ENCODE assay signal across 8 cellular contexts in genomic region chr11:121418625-121419114, GRCh38. TPM values are rescaled to one million over a fixed set of nuclear protein-coding genes. Genes with fewer than 3 reads are reported as not detected.
DNase-seq lines count a peak whose midpoint lies in the region; ATAC-seq and TF ChIP-seq lines count a peak whose summit lies in the region.

No MANE protein-coding gene starts in this region.

- H3K4me3 Mint-ChIP-seq in T-helper 17 cell: peak overlapping the region; percentile 25
- peak overlapping the region in 1 of 2 donors; percentile 15 for H3K4me3 Mint-ChIP-seq in effector memory CD8-positive, alpha-beta T cell

- H3K9me3 Mint-ChIP-seq in effector memory CD8-positive, alpha-beta T cell: no peaks in the 10 kb centered on the region

- H3K4me1 Mint-ChIP-seq in T-helper 17 cell: peaks cover 46% of the 10 kb centered on the region
- peaks cover 30 to 37% of the 10 kb centered on the region in 2 donors for H3K4me1 Mint-ChIP-seq in effector memory CD8-positive, alpha-beta T cell (ENCODE audit: low read depth in 2 of 2)

- 77 to 80% methylated on average over 7 of the region's 7 CpGs for WGBS in testis, 2 donors

- H3K36me3 Mint-ChIP-seq in T-helper 17 cell (ENCODE audit: low read depth): no peaks in the 10 kb centered on the region
- H3K36me3 Mint-ChIP-seq in effector memory CD8-positive, alpha-beta T cell (ENCODE audit: insufficient read depth): no peaks in the 10 kb centered on the region

- in situ Hi-C loops in G401 (cut with HindIII; ENCODE audit: low sequenced_read_pairs): no loop called here

- ATAC-seq in HG02938 (IDR thresholded peaks at IDR 0.05; ENCODE audit: unreplicated experiment) (peak; percentile 32), T-helper 17 cell (peak; percentile 86), upper lobe of right lung (peak; percentile 78)
- ATAC-seq in effector memory CD8-positive, alpha-beta T cell (replicated peaks): peak; percentile 80

- H3K36me3 ChIP-seq in upper lobe of right lung: no peaks in the 10 kb centered on the region
- no peaks in the 10 kb centered on the region for H3K36me3 ChIP-seq in testis (ENCODE audit: low read depth, missing control alignments)

- no peaks in the 10 kb centered on the region for H3K27me3 Mint-ChIP-seq in T-helper 17 cell
- H3K27me3 Mint-ChIP-seq in effector memory CD8-positive, alpha-beta T cell: no peaks in the 10 kb centered on the region

- H3K27ac Mint-ChIP-seq in T-helper 17 cell: peak overlapping the region; percentile 95
- peak overlapping the region; percentile 77 to 83 for H3K27ac Mint-ChIP-seq in effector memory CD8-positive, alpha-beta T cell

- TF ChIP-seq CTCF in upper lobe of right lung (IDR thresholded peaks at IDR 0.05) (no peak), testis (IDR thresholded peaks at IDR 0.05) (no peak)

- no peak overlapping the region for H3K4me3 ChIP-seq in upper lobe of right lung
- H3K4me3 ChIP-seq in testis: no peak overlapping the region

- H3K27ac ChIP-seq in upper lobe of right lung (peak overlapping the region; percentile 75), testis (no peak overlapping the region)

- H3K27me3 ChIP-seq in upper lobe of right lung (no peaks in the 10 kb centered on the region), testis (no peaks in the 10 kb centered on the region)

- H3K4me1 ChIP-seq in upper lobe of right lung (peaks cover 41% of the 10 kb centered on the region), testis (peaks cover 9% of the 10 kb centered on the region)

- DNase-seq in AML-193 (lab: John Stamatoyannopoulos, UW): peak; percentile 84 to 90
- peak in 2 of 3 donors; percentile 18 to 33 for DNase-seq in T-helper 17 cell
- DNase-seq in effector memory CD8-positive, alpha-beta T cell: peak; percentile 29 to 52 (median 44)
- DNase-seq in upper lobe of right lung: no peak
- DNase-seq in G401 (ENCODE audit: low spot score): no peak
- DNase-seq in NCI-H2227 treated with DMSO at 0.1 percent for 48 hours (lab: John Stamatoyannopoulos, UW): no peak
- DNase-seq in testis: no peak

- no peaks in the 10 kb centered on the region for H3K9me3 ChIP-seq in T-helper 17 cell (ENCODE audit: control insufficient read depth, low read length, poor library complexity, severe bottlenecking)
- H3K9me3 ChIP-seq in upper lobe of right lung: no peaks in the 10 kb centered on the region
- H3K9me3 ChIP-seq in testis: no peaks in the 10 kb centered on the region

- TF ChIP-seq POLR2A in testis (IDR thresholded peaks at IDR 0.05): no peak

- intact Hi-C loops in upper lobe of right lung (cut with DNase I) (no loop called here), testis (cut with DNase I; ENCODE audit: low total_unique reads) (no loop called here)

RNA-seq across cellular contexts. Expression of gene SORL1, which starts 33.4 kb away (rescaled TPM):
- total RNA-seq in T-helper 17 cell (100 to 1,000 TPM; 273 to 331 TPM), upper lobe of right lung (48.3 TPM), testis (10 to 100 TPM; 21.8 to 30.0 TPM)
- total RNA-seq in G401 (2014; rRNA removed; shearing (Covaris generic)): 0.14 TPM in 1 of 2 replicates, not detected in the other
- polyA plus RNA-seq in testis (ENCODE audit: insufficient read depth, low read depth, low replicate concordance): 14.7 TPM

Comparison
In these comparisons a context has a peak if more than half of its experiments do, and no peak if none do; other contexts are left out.
1. DNase-seq: peak in AML-193 (2 of 2), T-helper 17 cell (2 of 3) and effector memory CD8-positive, alpha-beta T cell (3 of 3); none in upper lobe of right lung (single experiment), G401 (single experiment), NCI-H2227 treated with DMSO at 0.1 percent for 48 hours (single experiment) and testis (single experiment).
2. ATAC-seq: peak in every context shown above with its lines; median percentile 86 in T-helper 17 cell; 80 in effector memory CD8-positive, alpha-beta T cell; 78 in upper lobe of right lung; 32 in HG02938.
3. RNA of gene SORL1, which starts 33.4 kb away (total RNA-seq): 273 to 331 TPM in T-helper 17 cell, 48.3 TPM in upper lobe of right lung (single experiment) and 21.8 to 30.0 TPM in testis; 0.14 TPM in G401; every median in the first group is over 10 times any median in the second.